Comparison of ENCODE assay signal across 14 cellular contexts in genomic region chr12:75986001-75986739, GRCh38. TPM values are rescaled to one million over a fixed set of nuclear protein-coding genes. Genes with fewer than 3 reads are reported as not detected.
DNase-seq lines count a peak whose midpoint lies in the region; ATAC-seq, FAIRE-seq and TF ChIP-seq lines count a peak whose summit lies in the region.
"Had no signal": no experiment of that assay in that cellular context is flagged by ENCODE, and none has a peak within 500 bp of the region (broad histone marks: within the 10 kb centered on the region; RNA-seq: fewer than 3 reads in every experiment).

No MANE protein-coding gene starts in this region.

- intact Hi-C loops in Caco-2 (cut with micrococcal nuclease; ENCODE audit: unreplicated experiment): no loop called here
- intact Hi-C loops in HepG2 (cut with micrococcal nuclease; ENCODE audit: unreplicated experiment): loop anchor here (10.0 kb wide), 1 partner anchor 1551 kb away; no protein-coding TSS in a partner anchor
- intact Hi-C loops in right cardiac atrium (cut with DNase I): no loop called here
- intact Hi-C loops in Right ventricle myocardium superior (cut with DNase I): no loop called here

- H3K9me3 Mint-ChIP-seq in Caco-2 (ENCODE audit: unreplicated experiment): no peaks in the 10 kb centered on the region

- TF ChIP-seq RAD21 in HepG2 (CRISPR knock-in tag; IDR thresholded peaks at IDR 0.05): no peak

- BruUV-seq in Caco-2 (replicated peaks; lab: Mats Ljungman, UMichigan) (no TSS peak), HepG2 (replicated peaks; lab: Mats Ljungman, UMichigan) (TSS peak; percentile 48)

- H3K9me3 ChIP-seq in Caco-2 (no peaks in the 10 kb centered on the region; the same call in 1 of the 2 replicates), HepG2 (ENCODE audit: low read length) (no peaks in the 10 kb centered on the region), right cardiac atrium (ENCODE audit: control insufficient read depth, low read length) (no peaks in the 10 kb centered on the region)
- H3K9me3 ChIP-seq: BLaER1, uterus had no signal

- no peaks in the 10 kb centered on the region for H4K20me1 ChIP-seq in HepG2 (ENCODE audit: insufficient read depth, low read length)
- H4K20me1 ChIP-seq: BLaER1 had no signal

- H3K27ac ChIP-seq in HepG2 (ENCODE audit: extremely low read length, insufficient read depth, low read length) (peak overlapping the region; percentile 64), right cardiac atrium (ENCODE audit: low read length) (no peak overlapping the region)
- H3K27ac ChIP-seq: BLaER1, cardiac muscle cell, uterus had no signal

- TF ChIP-seq EP300 in HepG2 (IDR thresholded peaks at IDR 0.05; ENCODE audit: low read depth in 2 of 2, low read length in 2 of 2) (0 out of 4 replicates have a peak, but pooled peaks of 1 of the 2 experiments have one; percentile 5), HepG2 (CRISPR knock-in tag; IDR thresholded peaks at IDR 0.05; ENCODE audit: borderline replicate concordance) (no peak)

- no peaks in the 10 kb centered on the region for H3K27me3 Mint-ChIP-seq in Caco-2 (ENCODE audit: insufficient read depth, unreplicated experiment)

- in situ Hi-C loops in HepG2 (cut with HindIII; ENCODE audit: extremely low pct_ligation_motif_present, low pct_unique_long_range_greater_than_20kb): no loop called here

- POLR2A ChIA-PET in Caco-2 (lab: Charles Lee) (interaction anchor here (0.6 kb wide), 1 partner anchor 363 kb away, joined by 3 read pairs; no protein-coding TSS in a partner anchor), HepG2 (lab: Yijun Ruan, JAX) (interaction anchor here (1.3 to 2.0 kb wide), 2 partner anchors 45 to 46 kb away, joined by 5 to 9 read pairs; partner anchors contain the start of gene PHLDA1)

- peak; percentile 49 for ATAC-seq in HepG2
- ATAC-seq in right cardiac atrium: no peak
- no peak for ATAC-seq in Right ventricle myocardium superior (ENCODE audit: poor library complexity)
- ATAC-seq: GM23338 had no signal

- H2AFZ ChIP-seq in HepG2 (ENCODE audit: low read length): peak overlapping the region; percentile 38
- H2AFZ ChIP-seq: GM23338 had no signal

- peak in 1 of 2 experiments; percentile 32 for DNase-seq in Caco-2
- peak; percentile 58 for DNase-seq in HT-29 (ENCODE audit: low spot score)
- DNase-seq in RPMI7951 (ENCODE audit: low read depth): peak; percentile 49
- peak; percentile 44 for DNase-seq in HepG2 (ENCODE audit: low spot score)
- no peak for DNase-seq in right cardiac atrium
- DNase-seq in DMS79 (lab: John Stamatoyannopoulos, UW): no peak
- no peak for DNase-seq in Right ventricle myocardium superior
- DNase-seq in frontal cortex (ENCODE audit: low spot score in 2 of 2): no peak
- DNase-seq: NCI-H2081 treated with DMSO at 0.1 percent for 48 hours, nephron progenitor cell, uterus had no signal

- peaks cover 50% of the 10 kb centered on the region for H3K4me1 Mint-ChIP-seq in Caco-2 (ENCODE audit: low read depth, unreplicated experiment)

- H3K36me3 ChIP-seq in Caco-2 (ENCODE audit: control insufficient read depth, insufficient read depth, low read length) (no peaks in the 10 kb centered on the region), HepG2 (replicated peaks in 1 of 2; ENCODE audit: control insufficient read depth in 1 of 2, insufficient read depth in 2 of 2, low read length in 2 of 2) (no peaks in the 10 kb centered on the region)
- H3K36me3 ChIP-seq: BLaER1, cardiac muscle cell, uterus had no signal

- H3K27me3 ChIP-seq in Caco-2 (replicated peaks; ENCODE audit: control insufficient read depth, insufficient read depth, low read length): no peaks in the 10 kb centered on the region
- no peaks in the 10 kb centered on the region for H3K27me3 ChIP-seq in HepG2 (ENCODE audit: control insufficient read depth in 1 of 2, insufficient read depth in 2 of 2, low read length in 2 of 2)
- H3K27me3 ChIP-seq in right cardiac atrium (ENCODE audit: control insufficient read depth, insufficient read depth): no peaks in the 10 kb centered on the region
- H3K27me3 ChIP-seq: BLaER1, cardiac muscle cell, uterus had no signal

- H3K36me3 Mint-ChIP-seq in Caco-2 (ENCODE audit: insufficient read depth, unreplicated experiment): peaks cover 13% of the 10 kb centered on the region

- H3K79me2 ChIP-seq in HepG2 (ENCODE audit: insufficient read depth, low read length): no peaks in the 10 kb centered on the region

- H3K4me2 ChIP-seq in HepG2 (ENCODE audit: low read depth, low read length): peak overlapping the region; percentile 65
- H3K4me2 ChIP-seq: BLaER1, GM23338 had no signal

- H3K27ac Mint-ChIP-seq in Caco-2 (ENCODE audit: unreplicated experiment): peak overlapping the region; percentile 83
- H3K27ac Mint-ChIP-seq: GM23338, nephron progenitor cell had no signal

- H3K4me3 Mint-ChIP-seq in Caco-2 (ENCODE audit: unreplicated experiment): peak overlapping the region; percentile 35
- H3K4me3 Mint-ChIP-seq: GM23338, nephron progenitor cell had no signal

- 14% methylated on average over 9 of the region's 9 CpGs for WGBS in HepG2 (ENCODE audit: low lambda C conversion rate)
- 68% methylated on average over 9 of the region's 9 CpGs for WGBS in right cardiac atrium

- TF ChIP-seq POLR2A in HepG2 (IDR thresholded peaks at IDR 0.05; ENCODE audit: insufficient read depth in 1 of 2, low read depth in 2 of 2, low read length in 2 of 2): no peak

- peak overlapping the region; percentile 48 for H3K9ac ChIP-seq in HepG2 (ENCODE audit: insufficient read depth, low read depth, low read length)
- H3K9ac ChIP-seq: BLaER1 had no signal

- no peak overlapping the region for H3K4me3 ChIP-seq in Caco-2 (ENCODE audit: low read depth, low read length)
- H3K4me3 ChIP-seq in HepG2 (replicated peaks in 1 of 3; ENCODE audit: insufficient read depth in 1 of 3, low read depth in 2 of 3, low read length in 3 of 3): peak overlapping the region in 1 of 3 experiments; percentile 23; a peak in 1 of 6 replicates
- H3K4me3 ChIP-seq in right cardiac atrium (ENCODE audit: low read length): no peak overlapping the region
- H3K4me3 ChIP-seq: BLaER1, cardiac muscle cell, GM23338, uterus had no signal

- H3K4me1 ChIP-seq in Caco-2: peaks cover 73% of the 10 kb centered on the region
- peaks cover 75% of the 10 kb centered on the region for H3K4me1 ChIP-seq in HepG2 (ENCODE audit: insufficient read depth, low read length)
- H3K4me1 ChIP-seq in right cardiac atrium (ENCODE audit: control insufficient read depth, insufficient read depth, low read length): peaks cover 5% of the 10 kb centered on the region
- H3K4me1 ChIP-seq: BLaER1, uterus had no signal

- FAIRE-seq in HepG2 (lab: Jason Lieb, UNC): no peak
- no peak for FAIRE-seq in frontal cortex (lab: Jason Lieb, UNC)

- CTCF ChIA-PET in Caco-2 (lab: Charles Lee): no interaction called here
- CTCF ChIA-PET in HepG2 (lab: Yijun Ruan, JAX; ENCODE audit: low intra/inter-chr PET ratio, low total read pairs): no interaction called here

- TF ChIP-seq CTCF in Caco-2 (IDR thresholded peaks at IDR 0.05; ENCODE audit: insufficient read depth in 1 of 2, low read depth in 1 of 2, low read length in 1 of 2, severe bottlenecking in 1 of 2, unreplicated experiment in 1 of 2) (no peak), HepG2 (CRISPR knock-in tag; IDR thresholded peaks at IDR 0.05) (no peak)

TF ChIP-seq in HepG2, 621 proteins besides CTCF, POLR2A, EP300 and RAD21 (continues in another document):
- TF ChIP-seq MED13 (CRISPR knock-in tag; IDR thresholded peaks at IDR 0.05) (0 out of 2 replicates have a peak, but pooled peaks have one; percentile 33), ZNF468 (CRISPR knock-in tag; IDR thresholded peaks at IDR 0.05) (no peak), ZNF362 (CRISPR knock-in tag; IDR thresholded peaks at IDR 0.05; ENCODE audit: borderline replicate concordance) (peak; percentile 66)

RNA-seq across cellular contexts. Expression of gene PHLDA1, which starts 45.4 kb away (rescaled TPM):
- total RNA-seq in Caco-2 (2022): 46.2 and 47.2 TPM in 2 replicates
- total RNA-seq in HT-29 (2014; rRNA removed; shearing (Covaris generic)): 38.5 and 41.7 TPM in 2 replicates
- total RNA-seq in RPMI7951 (2014; rRNA removed; shearing (Covaris generic)): 121 and 127 TPM in 2 replicates
- total RNA-seq in HepG2 (2016; rRNA removed; fragmentation: Illumina TruSeq; extraction: Trizol): 41.0 and 42.6 TPM in 2 replicates
- total RNA-seq in HepG2 (2016; cell fraction: cytosol; rRNA removed; fragmentation: Illumina TruSeq; extraction: Trizol; ENCODE audit: low read depth): 17.8 and 19.6 TPM in 2 replicates
- 40.7 and 41.0 TPM in 2 replicates for total RNA-seq in HepG2 (2016; cell fraction: insoluble cytoplasmic fraction; rRNA removed; fragmentation: Illumina TruSeq; extraction: Trizol)
- 46.7 and 48.5 TPM in 2 replicates for total RNA-seq in HepG2 (2016; cell fraction: membrane; rRNA removed; fragmentation: Illumina TruSeq; extraction: Trizol)
- 48.4 and 49.5 TPM in 2 replicates for total RNA-seq in HepG2 (2016; cell fraction: nucleus; rRNA removed; fragmentation: Illumina TruSeq; extraction: Trizol)
- 30.5 and 33.8 TPM in 2 replicates for polyA plus RNA-seq in HepG2 (2011; rRNA removed)
- 25.4 and 27.1 TPM in 2 replicates for polyA plus RNA-seq in HepG2 (2011; cell fraction: cytosol; rRNA removed)
- 24.3 and 25.8 TPM in 2 replicates for polyA plus RNA-seq in HepG2 (2011; cell fraction: nucleus; rRNA removed)
- 19.1 and 25.3 TPM in 2 replicates for polyA plus RNA-seq in HepG2 (2012)
- polyA plus RNA-seq in HepG2 (2016; cell fraction: cytosol; fragmentation: Illumina TruSeq; extraction: Trizol; ENCODE audit: low read depth): 10.9 and 15.0 TPM in 2 replicates
- 61.4 and 62.2 TPM in 2 replicates for polyA plus RNA-seq in HepG2 (2016; cell fraction: insoluble cytoplasmic fraction; fragmentation: Illumina TruSeq; extraction: Trizol; ENCODE audit: low read depth)
- 29.1 and 33.4 TPM in 2 replicates for polyA plus RNA-seq in HepG2 (2016; cell fraction: membrane; fragmentation: Illumina TruSeq; extraction: Trizol; ENCODE audit: low read depth)
- 87.7 and 87.9 TPM in 2 replicates for polyA plus RNA-seq in HepG2 (2016; cell fraction: nucleus; fragmentation: Illumina TruSeq; extraction: Trizol; ENCODE audit: insufficient read depth, low read depth)
- 3.0 and 40.9 TPM in 2 replicates for polyA minus RNA-seq in HepG2 (2011; rRNA and poly(A)+ RNA removed; ENCODE audit: low replicate concordance)
- polyA minus RNA-seq in HepG2 (2011; cell fraction: cytosol; rRNA and poly(A)+ RNA removed): 43.4 and 48.0 TPM in 2 replicates
- 53.5 and 53.8 TPM in 2 replicates for polyA minus RNA-seq in HepG2 (2011; cell fraction: nucleus; rRNA and poly(A)+ RNA removed)
- total RNA-seq in right cardiac atrium: 1 to 10 TPM; 2.0 to 5.9 (median 3.5) TPM
- 3.9 TPM for polyA plus RNA-seq in right cardiac atrium
- 6.6 TPM for total RNA-seq in Right ventricle myocardium superior
- total RNA-seq in frontal cortex: 20.0 TPM

Comparison
In these comparisons a context has a peak if more than half of its experiments do, and no peak if none do; other contexts are left out.
1. DNase-seq: peak in HT-29 (single experiment), RPMI7951 (single experiment) and HepG2 (single experiment); none in right cardiac atrium (0 of 3), DMS79 (single experiment), Right ventricle myocardium superior (single experiment) and frontal cortex (0 of 2).